Comparison of ENCODE assay signal across 1 cellular context in genomic region chr5:81851481-81852178, GRCh38.
A peak's percentile ranks its signal among the peaks of the same experiment; 100 is the strongest.
TF ChIP-seq lines count a peak whose summit lies in the region.

No MANE protein-coding gene starts in this region.

TF ChIP-seq in HepG2, 621 proteins besides CTCF, POLR2A, EP300 and RAD21 (continued from another document and continues in another):
- TF ChIP-seq BRF2 (CRISPR knock-in tag; IDR thresholded peaks at IDR 0.05) (no peak), E2F5 (CRISPR knock-in tag; conservative IDR thresholded peaks at IDR 0.05) (no peak), THAP9 (CRISPR knock-in tag; IDR thresholded peaks at IDR 0.05; ENCODE audit: borderline replicate concordance) (no peak), ZNF570 (CRISPR knock-in tag; IDR thresholded peaks at IDR 0.05; ENCODE audit: borderline replicate concordance) (no peak), ZNF720 (CRISPR knock-in tag; IDR thresholded peaks at IDR 0.05) (no peak), ZNF7 (CRISPR knock-in tag; IDR thresholded peaks at IDR 0.05) (no peak), FOXC1 (CRISPR knock-in tag; IDR thresholded peaks at IDR 0.05; ENCODE audit: borderline replicate concordance) (no peak), KDM1A (CRISPR knock-in tag; IDR thresholded peaks at IDR 0.05) (no peak), ZNF407 (CRISPR knock-in tag; IDR thresholded peaks at IDR 0.05; ENCODE audit: not compliant biosample characterization) (no peak), ISX (CRISPR knock-in tag; conservative IDR thresholded peaks at IDR 0.05) (no peak), ETV6 (CRISPR knock-in tag; conservative IDR thresholded peaks at IDR 0.05) (no peak), CC2D1A (CRISPR knock-in tag; IDR thresholded peaks at IDR 0.05) (no peak), ZNF616 (CRISPR knock-in tag; IDR thresholded peaks at IDR 0.05; ENCODE audit: low read depth) (no peak), PPARG (CRISPR knock-in tag; conservative IDR thresholded peaks at IDR 0.05) (no peak), NR2F2 (IDR thresholded peaks at IDR 0.05; ENCODE audit: borderline replicate concordance, low read depth) (no peak), HBP1 (CRISPR knock-in tag; IDR thresholded peaks at IDR 0.05; ENCODE audit: low read depth) (no peak), ZNF280D (CRISPR knock-in tag; IDR thresholded peaks at IDR 0.05) (no peak), SMARCC2 (IDR thresholded peaks at IDR 0.05) (no peak), SRY (CRISPR knock-in tag; IDR thresholded peaks at IDR 0.05) (no peak), SOX5 (CRISPR knock-in tag; IDR thresholded peaks at IDR 0.05; ENCODE audit: borderline replicate concordance) (peak; percentile 28; the same call in 1 of the 2 replicates), ZNF674 (CRISPR knock-in tag; IDR thresholded peaks at IDR 0.05; ENCODE audit: low read depth) (no peak), ZNF710 (CRISPR knock-in tag; IDR thresholded peaks at IDR 0.05; ENCODE audit: borderline replicate concordance) (no peak), TFE3 (CRISPR knock-in tag; IDR thresholded peaks at IDR 0.05) (no peak), SALL2 (CRISPR knock-in tag; IDR thresholded peaks at IDR 0.05) (no peak), TERF1 (CRISPR knock-in tag; IDR thresholded peaks at IDR 0.05) (no peak), ZMAT3 (CRISPR knock-in tag; conservative IDR thresholded peaks at IDR 0.05) (0 out of 2 replicates have a peak, but pooled peaks have one; percentile 44), SYNCRIP (IDR thresholded peaks at IDR 0.05; ENCODE audit: insufficient read depth, low read depth, low read length) (no peak), YEATS4 (CRISPR knock-in tag; IDR thresholded peaks at IDR 0.05; ENCODE audit: borderline replicate concordance) (peak; percentile 51; the same call in 1 of the 2 replicates), ZNF569 (CRISPR knock-in tag; IDR thresholded peaks at IDR 0.05; ENCODE audit: borderline replicate concordance) (no peak), ZC3H4 (CRISPR knock-in tag; IDR thresholded peaks at IDR 0.05; ENCODE audit: borderline replicate concordance) (no peak), CHCHD3 (CRISPR knock-in tag; IDR thresholded peaks at IDR 0.05) (no peak)
